Comparison of ENCODE assay signal across 25 cellular contexts in the genomic region with DNA sequence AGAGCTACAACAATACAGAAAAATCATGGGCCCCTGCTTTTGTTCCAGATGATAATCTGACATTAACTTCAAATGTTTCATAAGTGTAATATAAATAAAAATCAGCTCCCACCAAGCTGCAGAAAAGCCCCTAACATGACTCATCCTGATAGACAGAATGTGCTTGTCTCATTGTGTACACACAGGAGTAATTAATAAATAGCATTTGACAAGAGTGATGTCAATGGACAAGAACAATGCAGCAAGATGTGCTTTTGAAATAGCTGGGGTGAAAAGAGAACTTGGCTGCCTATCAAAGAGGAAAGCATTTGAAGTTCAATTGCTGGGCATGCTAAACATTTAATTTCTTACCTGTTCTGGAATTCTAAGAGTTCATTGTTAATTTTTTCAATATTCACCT.
"Had no signal": no experiment of that assay in that cellular context is flagged by ENCODE, and none has a peak within 500 bp of the region (broad histone marks: within the 10 kb centered on the region; RNA-seq: fewer than 3 reads in every experiment).

No MANE protein-coding gene starts in this region.

- H3K36me3 ChIP-seq: left lung, stomach, suprapubic skin, transverse colon had no signal

- H3K27me3 ChIP-seq: left lung, right lobe of liver, stomach, suprapubic skin, transverse colon had no signal

- H3K27ac ChIP-seq: left lung, right lobe of liver, stomach, suprapubic skin, transverse colon, VCaP had no signal

- H3K4me1 ChIP-seq: left lung, right lobe of liver, stomach, suprapubic skin, transverse colon had no signal

- ATAC-seq: activated CD4-positive, CD25-positive, alpha-beta regulatory T cell treated with anti-CD3 and anti-CD28 coated beads, Interleukin-2, amount 50 U/mL, for 24 hours; activated naive CD8-positive, alpha-beta T cell treated with anti-CD3 and anti-CD28 coated beads, Interleukin-2, amount 50 U/mL, for 24 hours; esophagus mucosa; left lung; right lobe of liver; stimulated activated effector memory CD8-positive, alpha-beta T cell treated with anti-CD3 and anti-CD28 coated beads, Interleukin-12 subunit alpha, Interleukin-12 subunit beta, amount 100 ng/mL, for 72 hours had no signal

- H3K9me3 ChIP-seq: left lung, right lobe of liver, stomach, suprapubic skin, transverse colon had no signal

- H3K4me3 ChIP-seq: left lung, lung, right lobe of liver, stomach, suprapubic skin, transverse colon had no signal

- FAIRE-seq: colon, kidney, small intestine, urothelium cell line had no signal

- DNase-seq: activated CD4-positive, alpha-beta memory T cell treated with anti-CD3 and anti-CD28 coated beads, Interleukin-2, amount 10 ng/mL, durations not matched to agents 7 days and 5 days; activated CD4-positive, alpha-beta T cell treated with anti-CD3 and anti-CD28 coated beads, Interleukin-2, amount 10 ng/mL, durations not matched to agents 24 days and 14 days; activated effector memory CD4-positive, alpha-beta T cell treated with anti-CD3 and anti-CD28 coated beads, Interleukin-2, amount 50 U/mL, for 16 hours; activated naive CD4-positive, alpha-beta T cell treated with anti-CD3 and anti-CD28 coated beads, Interleukin-2, amount 50 U/mL, for 16 hours; activated naive CD8-positive, alpha-beta T cell treated with anti-CD3 and anti-CD28 coated beads, Interleukin-2, amount 50 U/mL, for 24 hours; anterior cingulate cortex; effector memory CD4-positive, alpha-beta T cell; foreskin melanocyte; kidney; left lung; naive B cell; nucleus accumbens; right lobe of liver; small intestine; stimulated activated CD4-positive, alpha-beta T cell treated with anti-CD3 and anti-CD28 coated beads, Interleukin-2, amount 100 ng/mL, for 24 hours; stomach; transverse colon had no signal
